ENCODE assay signal across 1 cellular context in the genomic region with DNA sequence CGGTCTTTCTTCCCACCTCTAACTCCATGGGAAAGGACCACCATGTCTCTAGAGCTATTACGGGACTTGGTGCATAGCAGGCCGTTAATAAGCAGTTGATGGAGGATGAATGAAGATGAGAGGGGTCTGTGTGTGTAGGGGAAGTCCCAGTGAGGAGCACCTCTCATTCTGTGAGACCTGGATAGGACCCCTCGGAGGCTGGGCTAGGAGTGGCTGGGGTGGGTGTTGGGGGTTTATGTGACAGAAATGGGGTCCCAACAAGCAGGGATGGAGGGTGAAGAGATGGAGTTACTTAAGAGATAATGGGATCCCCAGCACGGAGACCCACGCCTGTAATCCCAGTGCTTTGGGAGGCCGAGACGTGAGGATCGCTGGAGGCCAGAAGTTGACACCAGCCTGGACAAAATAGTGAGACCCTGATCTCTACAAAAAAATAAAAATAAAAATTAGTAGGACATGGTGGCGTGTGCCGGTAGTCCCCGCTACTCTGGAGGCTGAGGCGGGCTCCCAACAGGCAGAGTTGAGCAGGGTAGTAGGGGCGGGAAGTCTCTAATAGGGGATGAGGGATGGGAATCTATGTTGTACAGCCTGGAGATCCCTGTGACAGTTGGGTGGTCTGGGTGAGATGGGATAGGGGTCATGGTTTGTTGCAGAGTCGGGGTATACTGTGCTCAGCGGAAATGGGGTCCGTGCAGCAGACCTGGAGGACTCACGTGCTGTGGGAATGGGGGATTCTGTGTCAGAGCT.
TF ChIP-seq lines count a peak whose summit lies in the region.

No MANE protein-coding gene starts in this region.

TF ChIP-seq in GM23338, 12 proteins besides CTCF, POLR2A, EP300 and RAD21 (continued from another document):
- TF ChIP-seq ZNF462 (CRISPR knock-in tag; IDR thresholded peaks at IDR 0.05): no peak
- TF ChIP-seq ZNF114 (CRISPR knock-in tag; IDR thresholded peaks at IDR 0.05): no peak
- TF ChIP-seq ZNF331 (CRISPR knock-in tag; IDR thresholded peaks at IDR 0.05; ENCODE audit: low read depth): no peak
- TF ChIP-seq REST (IDR thresholded peaks at IDR 0.05; ENCODE audit: unreplicated experiment): no peak
- no peak for TF ChIP-seq EZH2phosphoT487 (IDR thresholded peaks at IDR 0.05; ENCODE audit: unreplicated experiment)
